Comparison of ENCODE assay signal across 24 cellular contexts in the genomic region with DNA sequence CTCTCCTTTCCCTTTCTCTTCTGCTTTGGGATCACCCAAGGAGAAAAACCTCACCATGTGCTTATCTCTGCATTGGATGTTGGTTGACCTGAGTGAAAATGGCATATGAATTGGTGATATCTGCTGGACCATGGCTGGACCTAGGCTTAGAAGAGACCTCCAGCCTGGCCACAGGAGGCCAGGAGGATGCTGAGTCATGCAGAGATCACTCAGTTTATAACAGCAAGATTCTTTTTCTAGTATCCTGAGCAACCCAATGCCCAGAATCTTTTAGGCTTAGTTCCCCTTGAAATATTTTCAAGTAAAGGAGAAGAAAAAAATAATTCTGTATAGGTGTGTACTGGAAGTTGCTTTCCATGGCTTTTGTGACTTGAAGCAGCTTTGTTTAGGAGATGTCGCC.
DNase-seq lines count a peak whose midpoint lies in the region; ATAC-seq, FAIRE-seq and TF ChIP-seq lines count a peak whose summit lies in the region.
"Had no signal": no experiment of that assay in that cellular context is flagged by ENCODE, and none has a peak within 500 bp of the region (broad histone marks: within the 10 kb centered on the region; RNA-seq: fewer than 3 reads in every experiment).

No MANE protein-coding gene starts in this region.

- no peak overlapping the region for H3K27ac ChIP-seq in GM23248
- peak overlapping the region; percentile 0 to 35 for H3K27ac ChIP-seq in tibial artery
- H3K27ac ChIP-seq: skin epidermis had no signal

- peak; percentile 44 for DNase-seq in GM23248
- peak; percentile 58 for DNase-seq in RCC 7860 (ENCODE audit: low spot score)
- DNase-seq in fibroblast of gingiva (ENCODE audit: low read depth) = peak; percentile 37
- DNase-seq in tibial artery = no peak
- no peak for DNase-seq in effector CD8-positive, alpha-beta T cell (lab: John Stamatoyannopoulos, UW)
- no peak for DNase-seq in T-cell
- DNase-seq in activated CD8-positive, alpha-beta T cell treated with anti-CD3 and anti-CD28 coated beads for 36 hours = no peak
- DNase-seq: activated CD4-positive, alpha-beta T cell treated with anti-CD3 and anti-CD28 coated beads for 4 hours; caudate nucleus; midbrain; NCI-H146; NCI-H2171; NCI-H69; SIG-M5; stimulated activated CD4-positive, alpha-beta T cell treated with anti-CD3 and anti-CD28 coated beads, Interleukin-2, amount 100 ng/mL, for 24 hours; stimulated activated naive CD4-positive, alpha-beta T cell; thyroid gland had no signal

- no peak overlapping the region for H3K4me3 Mint-ChIP-seq in T-cell
- no peak overlapping the region for H3K4me3 Mint-ChIP-seq in activated CD8-positive, alpha-beta T cell treated with anti-CD3 and anti-CD28 coated beads for 36 hours
- H3K4me3 Mint-ChIP-seq: nephron had no signal

- no peak overlapping the region for H3K9ac ChIP-seq in GM23248

- no peak overlapping the region for H3K4me3 ChIP-seq in GM23248
- H3K4me3 ChIP-seq in tibial artery = no peak overlapping the region
- H3K4me3 ChIP-seq: skin epidermis, thyroid gland had no signal

- TF ChIP-seq CTCF in tibial artery (IDR thresholded peaks at IDR 0.05) = no peak
- TF ChIP-seq CTCF in activated CD8-positive, alpha-beta T cell treated with anti-CD3 and anti-CD28 coated beads for 36 hours (IDR thresholded peaks at IDR 0.05) = no peak

- H3K4me2 ChIP-seq in GM23248 (ENCODE audit: unreplicated experiment) = no peak overlapping the region

- H3K36me3 Mint-ChIP-seq in T-cell = no peaks in the 10 kb centered on the region
- H3K36me3 Mint-ChIP-seq in activated CD8-positive, alpha-beta T cell treated with anti-CD3 and anti-CD28 coated beads for 36 hours (ENCODE audit: low read depth) = no peaks in the 10 kb centered on the region

- POLR2A ChIA-PET in T-cell (lab: Charles Lee) = no interaction called here
- POLR2A ChIA-PET in activated CD8-positive, alpha-beta T cell treated with anti-CD3 and anti-CD28 coated beads for 36 hours (lab: Charles Lee) = no interaction called here

- H3K9me2 ChIP-seq in GM23248 (ENCODE audit: insufficient read depth) = no peaks in the 10 kb centered on the region

- no peak overlapping the region for H3K27ac Mint-ChIP-seq in T-cell
- no peak overlapping the region for H3K27ac Mint-ChIP-seq in activated CD8-positive, alpha-beta T cell treated with anti-CD3 and anti-CD28 coated beads for 36 hours
- H3K27ac Mint-ChIP-seq: activated T-helper 2 cell treated with anti-CD3 and anti-CD28 coated beads, Interferon-gamma antibody, Interleukin-2, Interleukin-4, amounts not matched to agents 10 μg/mL and 5 μg/mL and 100 μg/mL, durations not matched to agents 14 hours and 24 hours and 36 hours had no signal

- intact Hi-C loops in tibial artery (cut with DNase I; ENCODE audit: low total_unique reads) = loop anchor here (5.0 kb wide), 1 partner anchor 81 kb away; no protein-coding TSS in a partner anchor
- intact Hi-C loops in activated CD8-positive, alpha-beta T cell treated with anti-CD3 and anti-CD28 coated beads for 36 hours (cut with micrococcal nuclease) = no loop called here

- no peaks in the 10 kb centered on the region for H3K27me3 ChIP-seq in GM23248 (replicated peaks; ENCODE audit: insufficient read depth)
- H3K27me3 ChIP-seq in tibial artery = no peaks in the 10 kb centered on the region
- H3K27me3 ChIP-seq: thyroid gland had no signal

- no peaks in the 10 kb centered on the region for H3K36me3 ChIP-seq in GM23248 (ENCODE audit: low read depth)
- H3K36me3 ChIP-seq in tibial artery = no peaks in the 10 kb centered on the region
- H3K36me3 ChIP-seq: thyroid gland had no signal

- peaks cover 0 to 2% (median 0%) of the 10 kb centered on the region in 3 donors for H3K9me3 Mint-ChIP-seq in T-cell
- H3K9me3 Mint-ChIP-seq in activated CD8-positive, alpha-beta T cell treated with anti-CD3 and anti-CD28 coated beads for 36 hours = peaks cover 4% of the 10 kb centered on the region

- in situ Hi-C loops in GM23248 (cut with MboI) = loop anchor here (25.0 kb wide), 1 partner anchor 214 kb away; no protein-coding TSS in a partner anchor

- H2AFZ ChIP-seq in GM23248 = no peak overlapping the region

- ATAC-seq in T-cell (replicated peaks in 1 of 4) = no peak
- no peak for ATAC-seq in activated CD8-positive, alpha-beta T cell treated with anti-CD3 and anti-CD28 coated beads for 36 hours
- ATAC-seq: esophagus mucosa, left lobe of liver had no signal

- H3K9me3 ChIP-seq in GM23248 (ENCODE audit: low read depth) (no peaks in the 10 kb centered on the region), tibial artery (no peaks in the 10 kb centered on the region)
- H3K9me3 ChIP-seq: thyroid gland had no signal

- CTCF ChIA-PET in T-cell (lab: Charles Lee) = no interaction called here
- CTCF ChIA-PET in activated CD8-positive, alpha-beta T cell treated with anti-CD3 and anti-CD28 coated beads for 36 hours (lab: Charles Lee) = no interaction called here

- no peaks in the 10 kb centered on the region for H4K20me1 ChIP-seq in GM23248 (ENCODE audit: insufficient read depth)

- 94 to 97% methylated on average over 1 of the region's 1 CpG for WGBS in GM23248 (ENCODE audit: low coverage in 1 of 2, low lambda C conversion rate in 2 of 2, missing lambda C conversion rate in 2 of 2), 2 experiments

- H3K4me1 Mint-ChIP-seq in T-cell = peaks cover 0 to 3% (median 0%) of the 10 kb centered on the region in 3 donors
- no peaks in the 10 kb centered on the region for H3K4me1 Mint-ChIP-seq in activated CD8-positive, alpha-beta T cell treated with anti-CD3 and anti-CD28 coated beads for 36 hours (ENCODE audit: low read depth)

- no peaks in the 10 kb centered on the region for H3K79me2 ChIP-seq in GM23248 (ENCODE audit: insufficient read depth)

- FAIRE-seq in RCC 7860 (lab: Jason Lieb, UNC) = peak; percentile 41
- FAIRE-seq: D721Med, GM18507 had no signal

- peaks cover 10% of the 10 kb centered on the region; the same call in 1 of the 2 replicates for H3F3A ChIP-seq in GM23248 (ENCODE audit: insufficient read depth)

- H3K4me1 ChIP-seq in GM23248 (ENCODE audit: insufficient read depth) = peaks cover 8% of the 10 kb centered on the region; the same call in 1 of the 2 replicates
- H3K4me1 ChIP-seq in tibial artery = peaks cover 0 to 17% (median 5%) of the 10 kb centered on the region in 4 donors
- H3K4me1 ChIP-seq: thyroid gland had no signal

- peaks cover 0 to 4% of the 10 kb centered on the region in 2 donors for H3K27me3 Mint-ChIP-seq in T-cell
- H3K27me3 Mint-ChIP-seq in activated CD8-positive, alpha-beta T cell treated with anti-CD3 and anti-CD28 coated beads for 36 hours = peaks cover 2% of the 10 kb centered on the region

Comparison
In these comparisons a context has a peak if more than half of its experiments do, and no peak if none do; other contexts are left out.
1. DNase-seq: peak in GM23248 (single experiment), RCC 7860 (single experiment) and fibroblast of gingiva (single experiment); none in tibial artery (0 of 2), effector CD8-positive, alpha-beta T cell (single experiment), T-cell (0 of 34) and activated CD8-positive, alpha-beta T cell treated with anti-CD3 and anti-CD28 coated beads for 36 hours (single experiment).